Comparison of ENCODE assay signal across 1 cellular context in the genomic region with DNA sequence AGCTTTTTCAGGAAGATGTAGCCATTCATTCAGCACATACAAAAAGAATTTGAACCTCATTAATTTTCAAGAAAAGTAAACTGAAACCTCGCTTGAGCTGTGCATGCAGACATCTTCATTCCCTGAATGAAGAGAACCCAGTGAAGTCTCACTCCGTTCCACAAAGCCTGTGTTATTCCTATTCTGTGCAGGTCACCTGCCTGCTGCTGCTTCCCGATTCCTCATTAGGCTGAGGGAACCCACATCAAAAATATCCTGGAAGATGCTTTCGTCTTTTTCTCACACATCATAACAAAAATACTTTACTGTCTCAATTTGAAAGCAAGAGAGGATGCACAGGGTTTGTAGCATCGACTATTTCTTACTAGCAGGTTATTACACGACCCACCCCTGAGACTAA.
TF ChIP-seq lines count a peak whose summit lies in the region.

No MANE protein-coding gene starts in this region.

TF ChIP-seq in neural cell, 6 proteins besides CTCF, POLR2A, EP300 and RAD21:
- TF ChIP-seq POLR2AphosphoS5 (IDR thresholded peaks at IDR 0.05) (no peak), TAF1 (IDR thresholded peaks at IDR 0.05; ENCODE audit: low read depth) (no peak), MXI1 (conservative IDR thresholded peaks at IDR 0.05; ENCODE audit: poor library complexity, severe bottlenecking) (no peak), EZH2 (IDR thresholded peaks at IDR 0.05; ENCODE audit: borderline replicate concordance, insufficient read depth, low read length, poor library complexity, severe bottlenecking) (no peak), SMC3 (conservative IDR thresholded peaks at IDR 0.05; ENCODE audit: poor library complexity) (no peak), REST (IDR thresholded peaks at IDR 0.05; ENCODE audit: borderline replicate concordance) (no peak)
